Comparison of ENCODE assay signal across 16 cellular contexts in genomic region chr1:151012684-151013471, GRCh38. TPM values are rescaled to one million over a fixed set of nuclear protein-coding genes. Genes with fewer than 3 reads are reported as not detected.
DNase-seq lines count a peak whose midpoint lies in the region; ATAC-seq, FAIRE-seq and TF ChIP-seq lines count a peak whose summit lies in the region.
"Had no signal": no experiment of that assay in that cellular context is flagged by ENCODE, and none has a peak within 500 bp of the region (broad histone marks: within the 10 kb centered on the region; RNA-seq: fewer than 3 reads in every experiment).

No MANE protein-coding gene starts in this region.

- peak; percentile 38 to 45 for TF ChIP-seq RAD21 in liver (IDR thresholded peaks at IDR 0.05)

- H3K27ac ChIP-seq in HEK293 (ENCODE audit: extremely low read depth, low read depth, low read length) (no peak overlapping the region), colonic mucosa (peak overlapping the region; percentile 54), liver (ENCODE audit: low read depth in 1 of 2, low read length in 2 of 2) (peak overlapping the region; percentile 34 to 71), small intestine (ENCODE audit: low read depth in 1 of 2, low read length in 1 of 2) (peak overlapping the region; percentile 71 to 76), RWPE1 (no peak overlapping the region), pancreas (peak overlapping the region in 1 of 4 donors; percentile 28)
- H3K27ac ChIP-seq: neutrophil had no signal

- no peaks in the 10 kb centered on the region for H3K27me3 Mint-ChIP-seq in activated CD4-positive, alpha-beta T cell treated with anti-CD3 and anti-CD28 coated beads, Interleukin-2, amount 10 ng/mL, durations not matched to agents 7 days and 5 days

- DNase-seq in colonic mucosa: peak; percentile 72
- DNase-seq in small intestine: peak; percentile 94
- DNase-seq in RWPE1 (ENCODE audit: low spot score): no peak
- DNase-seq in SKM-1 treated with dmso at 0.1 percent for 144 hours (lab: John Stamatoyannopoulos, UW; ENCODE audit: unreplicated experiment): no peak
- no peak for DNase-seq in activated CD4-positive, alpha-beta T cell treated with anti-CD3 and anti-CD28 coated beads, Interleukin-2, amount 10 ng/mL, durations not matched to agents 7 days and 5 days
- DNase-seq in pancreas: no peak
- DNase-seq: activated CD4-positive, alpha-beta T cell treated with anti-CD3 and anti-CD28 coated beads, Interleukin-2, amount 50 U/mL, for 48 hours; activated effector memory CD4-positive, alpha-beta T cell treated with anti-CD3 and anti-CD28 coated beads, Interleukin-2, amount 50 U/mL, for 16 hours; NCI-H446 treated with DMSO at 0.1 percent for 48 hours; PC-3; stimulated activated CD8-positive, alpha-beta memory T cell treated with anti-CD3 and anti-CD28 coated beads, Interleukin-4, amount 100 ng/mL, for 48 hours had no signal

- H3K9me3 ChIP-seq in HEK293 (ENCODE audit: control insufficient read depth, insufficient read depth, low read depth, low read length) (no peaks in the 10 kb centered on the region), colonic mucosa (no peaks in the 10 kb centered on the region), liver (ENCODE audit: control insufficient read depth in 4 of 4, low read length in 3 of 4) (no peaks in the 10 kb centered on the region), small intestine (ENCODE audit: control insufficient read depth, low read depth) (no peaks in the 10 kb centered on the region), pancreas (no peaks in the 10 kb centered on the region)
- H3K9me3 ChIP-seq: neutrophil had no signal

- WGBS in liver: 48% methylated on average over 14 of the region's 14 CpGs
- WGBS in small intestine, 3 donors: 37 to 68% (median 56%) methylated on average over 14 of the region's 14 CpGs
- 79 to 83% methylated on average over 14 of the region's 14 CpGs for WGBS in pancreas, 2 donors

- intact Hi-C loops in colonic mucosa (cut with DNase I) (no loop called here), pancreas (cut with DNase I) (no loop called here)

- peaks cover 40% of the 10 kb centered on the region for H3K4me1 Mint-ChIP-seq in activated CD4-positive, alpha-beta T cell treated with anti-CD3 and anti-CD28 coated beads, Interleukin-2, amount 10 ng/mL, durations not matched to agents 7 days and 5 days

- POLR2A ChIA-PET in HEK293 (lab: Yijun Ruan, JAX): interaction anchor here (0.7 kb wide), 1 partner anchor 29 kb away, joined by 3 read pairs; no protein-coding TSS in a partner anchor
- POLR2A ChIA-PET in RWPE1 (lab: Yijun Ruan, JAX; ENCODE audit: low non-redundant PET): no interaction called here
- POLR2A ChIA-PET in activated CD4-positive, alpha-beta T cell treated with anti-CD3 and anti-CD28 coated beads, Interleukin-2, amount 10 ng/mL, durations not matched to agents 7 days and 5 days (lab: Charles Lee): no interaction called here

- H3K4me3 ChIP-seq in HEK293 (ENCODE audit: low read depth, low read length): no peak overlapping the region
- H3K4me3 ChIP-seq in colonic mucosa: no peak overlapping the region
- no peak overlapping the region for H3K4me3 ChIP-seq in liver (ENCODE audit: low read depth in 1 of 3, low read length in 3 of 3)
- no peak overlapping the region for H3K4me3 ChIP-seq in small intestine (ENCODE audit: low read depth in 1 of 2, low read length in 2 of 2)
- no peak overlapping the region for H3K4me3 ChIP-seq in pancreas
- H3K4me3 ChIP-seq: GM23338 had no signal

- FAIRE-seq in small intestine (lab: Jason Lieb, UNC) (no peak), pancreas (lab: Jason Lieb, UNC) (no peak)

- peaks cover 0 to 10% of the 10 kb centered on the region in 2 experiments; a peak in 1 of 3 replicates for H3K36me3 ChIP-seq in HEK293 (ENCODE audit: control insufficient read depth in 2 of 2, insufficient read depth in 1 of 2, low read length in 2 of 2)
- H3K36me3 ChIP-seq in colonic mucosa: no peaks in the 10 kb centered on the region
- peaks cover 0 to 4% (median 1%) of the 10 kb centered on the region in 4 donors for H3K36me3 ChIP-seq in liver (ENCODE audit: control insufficient read depth in 4 of 4, insufficient read depth in 3 of 4, low read depth in 1 of 4, low read length in 3 of 4)
- H3K36me3 ChIP-seq in small intestine (ENCODE audit: control insufficient read depth in 2 of 2, insufficient read depth in 2 of 2, low read length in 2 of 2): peaks cover 0 to 2% of the 10 kb centered on the region in 2 donors
- no peaks in the 10 kb centered on the region for H3K36me3 ChIP-seq in pancreas

- H3K9ac ChIP-seq in colonic mucosa (ENCODE audit: low read depth in 2 of 2, low read length in 2 of 2) (peak overlapping the region in 1 of 2 donors; percentile 53), liver (ENCODE audit: low read depth in 1 of 2, low read length in 2 of 2) (peak overlapping the region in 1 of 2 donors; percentile 49)

- no peak for TF ChIP-seq CTCF in HEK293 (tag by site-specific recombination; IDR thresholded peaks at IDR 0.05)
- no peak for TF ChIP-seq CTCF in colonic mucosa (IDR thresholded peaks at IDR 0.05)
- no peak for TF ChIP-seq CTCF in liver (IDR thresholded peaks at IDR 0.05; ENCODE audit: low read depth, low read length, missing input control)
- no peak for TF ChIP-seq CTCF in RWPE1 (conservative IDR thresholded peaks at IDR 0.05; ENCODE audit: low read depth)
- no peak for TF ChIP-seq CTCF in pancreas (IDR thresholded peaks at IDR 0.05)

- ATAC-seq in pancreas: no peak
- ATAC-seq: GM23338, PC-3 had no signal

- H3K27me3 ChIP-seq in colonic mucosa: no peaks in the 10 kb centered on the region
- H3K27me3 ChIP-seq in liver (ENCODE audit: control insufficient read depth in 4 of 4, insufficient read depth in 4 of 4, low read length in 3 of 4): no peaks in the 10 kb centered on the region
- no peaks in the 10 kb centered on the region for H3K27me3 ChIP-seq in small intestine (ENCODE audit: control insufficient read depth in 2 of 2, insufficient read depth in 2 of 2, low read length in 2 of 2)
- no peaks in the 10 kb centered on the region for H3K27me3 ChIP-seq in pancreas
- H3K27me3 ChIP-seq: neutrophil had no signal

- no peak overlapping the region for H3K27ac Mint-ChIP-seq in activated CD4-positive, alpha-beta T cell treated with anti-CD3 and anti-CD28 coated beads, Interleukin-2, amount 10 ng/mL, durations not matched to agents 7 days and 5 days
- H3K27ac Mint-ChIP-seq: GM23338 had no signal

- 0 out of 2 replicates have a peak, but pooled peaks cover under 1% of the 10 kb centered on the region for H3K4me1 ChIP-seq in HEK293 (ENCODE audit: control insufficient read depth, insufficient read depth, low read length)
- H3K4me1 ChIP-seq in colonic mucosa: no peaks in the 10 kb centered on the region
- peaks cover 9 to 48% (median 42%) of the 10 kb centered on the region in 4 donors for H3K4me1 ChIP-seq in liver (ENCODE audit: control insufficient read depth in 4 of 4, insufficient read depth in 4 of 4, low read length in 3 of 4)
- peaks cover 4 to 9% of the 10 kb centered on the region in 2 donors for H3K4me1 ChIP-seq in small intestine (ENCODE audit: control insufficient read depth in 2 of 2, insufficient read depth in 1 of 2, low read depth in 1 of 2, low read length in 1 of 2)
- H3K4me1 ChIP-seq in pancreas: peaks cover 0 to 22% (median 10%) of the 10 kb centered on the region in 3 donors

- no peak overlapping the region for H3K4me3 Mint-ChIP-seq in activated CD4-positive, alpha-beta T cell treated with anti-CD3 and anti-CD28 coated beads, Interleukin-2, amount 10 ng/mL, durations not matched to agents 7 days and 5 days
- H3K4me3 Mint-ChIP-seq: GM23338 had no signal

- H3K9me3 Mint-ChIP-seq in activated CD4-positive, alpha-beta T cell treated with anti-CD3 and anti-CD28 coated beads, Interleukin-2, amount 10 ng/mL, durations not matched to agents 7 days and 5 days: no peaks in the 10 kb centered on the region
- H3K9me3 Mint-ChIP-seq: GM23338 had no signal

- CTCF ChIA-PET in HEK293 (lab: Yijun Ruan, JAX) (interaction anchor here (0.6 kb wide), 1 partner anchor 42 kb away, joined by 4 read pairs; no protein-coding TSS in a partner anchor), RWPE1 (lab: Yijun Ruan, JAX) (interaction anchor here (0.6 to 0.9 kb wide), 2 partner anchors 11 to 17 kb away, joined by 4 read pairs; no protein-coding TSS in a partner anchor)
- CTCF ChIA-PET in activated CD4-positive, alpha-beta T cell treated with anti-CD3 and anti-CD28 coated beads, Interleukin-2, amount 10 ng/mL, durations not matched to agents 7 days and 5 days (lab: Charles Lee): interaction anchor here (0.6 to 1.4 kb wide), 3 partner anchors 46 to 144 kb away, joined by 3 to 4 read pairs (median 3); partner anchors contain the start of genes CDC42SE1 and TNFAIP8L2

- H3K36me3 Mint-ChIP-seq in activated CD4-positive, alpha-beta T cell treated with anti-CD3 and anti-CD28 coated beads, Interleukin-2, amount 10 ng/mL, durations not matched to agents 7 days and 5 days (ENCODE audit: low read depth): peaks cover 10% of the 10 kb centered on the region

RNA-seq across cellular contexts. Expression of gene PRUNE1, which starts 4.6 kb away (rescaled TPM):
- total RNA-seq in colonic mucosa (10 to 100 TPM; 20.4 to 21.5 TPM), liver (1 to 10 TPM; 6.1 to 9.0 TPM), pancreas (10 to 100 TPM in 2 of 6 donors, 1 to 10 TPM in 4; 6.4 to 11.1 (median 8.1) TPM)
- polyA plus RNA-seq in liver (10 to 100 TPM in 1 of 2 donors, 1 to 10 TPM in 1; 9.9 to 10.6 TPM), small intestine (10 to 100 TPM; 15.1 to 15.9 (median 15.4) TPM), pancreas (10 to 100 TPM in 1 of 2 donors, 1 to 10 TPM in 1; 6.7 to 16.7 TPM)
- total RNA-seq in activated CD4-positive, alpha-beta T cell treated with anti-CD3 and anti-CD28 coated beads, Interleukin-2, amount 10 ng/mL, durations not matched to agents 7 days and 5 days: 10 to 100 TPM; 18.8 to 19.1 TPM

RNA-seq across cellular contexts. Expression of gene MINDY1, which starts 6.2 kb away (rescaled TPM):
- total RNA-seq in colonic mucosa: 10 to 100 TPM; 40.4 to 43.1 TPM
- total RNA-seq in liver: 10 to 100 TPM in 1 of 2 donors, 1 to 10 TPM in 1; 9.8 to 21.3 TPM
- 1 to 10 TPM; 7.3 to 8.3 TPM for polyA plus RNA-seq in liver
- polyA plus RNA-seq in small intestine: 10 to 100 TPM in 2 of 3 donors, 1 to 10 TPM in 1; 9.5 to 17.2 (median 16.3) TPM
- total RNA-seq in activated CD4-positive, alpha-beta T cell treated with anti-CD3 and anti-CD28 coated beads, Interleukin-2, amount 10 ng/mL, durations not matched to agents 7 days and 5 days: 10 to 100 TPM; 23.9 to 24.3 TPM
- total RNA-seq in pancreas: 10 to 100 TPM; 24.1 to 35.5 (median 32.4) TPM
- 10 to 100 TPM; 23.1 to 24.2 TPM for polyA plus RNA-seq in pancreas

RNA-seq across cellular contexts. Expression of gene BNIPL, which starts 23.5 kb away (rescaled TPM):
- total RNA-seq in colonic mucosa (1 to 10 TPM in 1 of 2 donors, under 1 TPM in 1; 0.69 to 1.9 TPM), liver (under 1 TPM; 0.09 to 0.84 TPM), pancreas (under 1 TPM; 0.12 to 0.40 (median 0.14) TPM)
- polyA plus RNA-seq in liver (under 1 TPM; 0.13 to 0.15 TPM), small intestine (under 1 TPM; 0.27 to 0.89 (median 0.39) TPM), pancreas (under 1 TPM; 0.31 to 0.34 TPM)
- total RNA-seq in activated CD4-positive, alpha-beta T cell treated with anti-CD3 and anti-CD28 coated beads, Interleukin-2, amount 10 ng/mL, durations not matched to agents 7 days and 5 days: 1 to 10 TPM in 1 of 2 experiments, under 1 TPM in 1; 0.99 to 1.5 TPM

RNA-seq across cellular contexts. Expression of gene ANXA9, which starts 30.8 kb away (rescaled TPM):
- total RNA-seq in colonic mucosa (under 1 TPM; 0.40 to 0.53 TPM), liver (10 to 100 TPM; 15.8 to 18.2 TPM), pancreas (10 to 100 TPM; 11.7 to 17.6 (median 13.8) TPM)
- polyA plus RNA-seq in liver (10 to 100 TPM in 1 of 2 donors, 1 to 10 TPM in 1; 7.5 to 24.0 TPM), small intestine (under 1 TPM in 2 of 3 donors, not detected in 1; 0.43 to 0.89 TPM), pancreas (10 to 100 TPM; 18.1 to 30.7 TPM)
- under 1 TPM in 1 of 2 experiments, not detected in 1; 0.10 TPM for total RNA-seq in activated CD4-positive, alpha-beta T cell treated with anti-CD3 and anti-CD28 coated beads, Interleukin-2, amount 10 ng/mL, durations not matched to agents 7 days and 5 days
- total RNA-seq: T-helper 2 cell treated with Interferon-gamma antibody and Interleukin-4, amounts not matched to agents 100 ng/mL and 5 ng/mL, for 36 hours had no signal

RNA-seq across cellular contexts. Expression of gene C1orf56, which starts 34.7 kb away (rescaled TPM):
- total RNA-seq in colonic mucosa (1 to 10 TPM; 2.6 to 3.2 TPM), liver (1 to 10 TPM; 1.5 to 2.2 TPM), pancreas (1 to 10 TPM; 2.6 to 4.1 (median 3.2) TPM)
- polyA plus RNA-seq in liver (10 to 100 TPM in 1 of 2 donors, 1 to 10 TPM in 1; 4.3 to 11.2 TPM), small intestine (1 to 10 TPM in 2 of 3 donors, under 1 TPM in 1; 0.67 to 4.6 (median 2.8) TPM), pancreas (1 to 10 TPM; 3.0 to 4.8 TPM)
- 1 to 10 TPM in 1 of 2 experiments, under 1 TPM in 1; 0.62 to 1.3 TPM for total RNA-seq in activated CD4-positive, alpha-beta T cell treated with anti-CD3 and anti-CD28 coated beads, Interleukin-2, amount 10 ng/mL, durations not matched to agents 7 days and 5 days

Comparison
In these comparisons a context has a peak if more than half of its experiments do, and no peak if none do; other contexts are left out.
1. H3K27ac ChIP-seq: peak in colonic mucosa (single experiment), liver (2 of 2) and small intestine (2 of 2); none in HEK293 (single experiment) and RWPE1 (single experiment).
2. DNase-seq: peak in colonic mucosa (single experiment) and small intestine (single experiment); none in RWPE1 (single experiment), SKM-1 treated with dmso at 0.1 percent for 144 hours (single experiment), activated CD4-positive, alpha-beta T cell treated with anti-CD3 and anti-CD28 coated beads, Interleukin-2, amount 10 ng/mL, durations not matched to agents 7 days and 5 days (single experiment) and pancreas (0 of 6).